ENCODE assay signal across 8 cellular contexts in the genomic region with DNA sequence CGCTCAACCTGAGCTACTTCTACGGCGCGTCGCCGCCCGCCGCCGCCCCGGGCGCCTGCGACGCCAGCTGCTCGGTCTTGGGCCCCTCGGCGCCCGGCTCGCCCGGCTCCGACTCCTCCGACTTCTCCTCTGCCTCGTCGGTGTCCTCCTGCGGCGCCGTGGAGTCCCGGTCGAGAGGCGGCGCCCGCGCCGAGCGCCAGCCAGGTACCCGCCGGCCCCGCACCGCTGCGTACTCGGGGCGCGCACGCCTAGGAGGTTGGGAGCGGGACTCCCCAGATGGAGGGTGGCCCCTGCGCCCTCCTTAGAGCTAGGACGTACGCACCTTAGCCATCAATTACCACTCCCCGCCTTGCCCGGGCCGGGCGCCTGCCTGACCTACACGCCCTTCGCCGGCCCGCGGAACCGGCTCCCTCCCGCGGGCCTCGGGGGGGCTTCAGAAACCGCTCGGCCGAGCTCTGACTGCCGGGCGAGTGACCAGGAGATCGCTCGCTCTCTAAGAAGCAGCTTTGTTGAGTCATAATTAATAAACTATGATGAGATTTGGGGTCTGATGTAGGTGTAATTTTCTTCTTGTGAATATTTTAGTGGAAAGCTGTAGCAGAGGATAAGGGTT. TPM values are rescaled to one million over a fixed set of nuclear protein-coding genes. Genes with fewer than 3 reads are reported as not detected.
DNase-seq lines count a peak whose midpoint lies in the region; ATAC-seq, FAIRE-seq and TF ChIP-seq lines count a peak whose summit lies in the region.

No MANE protein-coding gene starts in this region.

- in situ Hi-C loops in G401 (cut with HindIII; ENCODE audit: low sequenced_read_pairs), result no loop called here

- H3K4me3 ChIP-seq in HUES64 (ENCODE audit: low read length), result peak overlapping the region; percentile 66
- H3K4me3 ChIP-seq in coronary artery, result peak overlapping the region; percentile 87
- peak overlapping the region; percentile 89 for H3K4me3 ChIP-seq in mesodermal cell (ENCODE audit: extremely low read depth, insufficient read depth, low read length, poor library complexity, severe bottlenecking)

- no peak for TF ChIP-seq CTCF in coronary artery (IDR thresholded peaks at IDR 0.05)

- FAIRE-seq in GM19239 (lab: Jason Lieb, UNC), result no peak

- H3K9me3 ChIP-seq in HUES64 (ENCODE audit: insufficient read depth, low read depth, low read length) (no peaks in the 10 kb centered on the region), mesodermal cell (ENCODE audit: control insufficient read depth, low read length) (no peaks in the 10 kb centered on the region)

- H3K4me1 ChIP-seq in HUES64 (ENCODE audit: insufficient read depth, low read length), result peaks cover 21% of the 10 kb centered on the region
- H3K4me1 ChIP-seq in mesodermal cell (ENCODE audit: control insufficient read depth, insufficient read depth, low read length, poor library complexity, severe bottlenecking), result no peaks in the 10 kb centered on the region

- no peaks in the 10 kb centered on the region for H3K27me3 ChIP-seq in HUES64 (ENCODE audit: insufficient read depth, low read length)

- peak overlapping the region; percentile 95 for H3K27ac ChIP-seq in HUES64 (ENCODE audit: low read depth, low read length)
- H3K27ac ChIP-seq in coronary artery, result peak overlapping the region; percentile 97 to 98
- H3K27ac ChIP-seq in mesodermal cell (ENCODE audit: low read depth, low read length, severe bottlenecking), result peak overlapping the region; percentile 62

- WGBS in HUES64, result under 1% methylated on average over 67 of the region's 67 CpGs
- WGBS in mesodermal cell (ENCODE audit: insufficient coverage in 2 of 2), 2 experiments, result 0% methylated on average over 30 to 47 of the region's 67 CpGs

- peak; percentile 47 for DNase-seq in G401 (ENCODE audit: low spot score)
- peak; percentile 27 to 35 for DNase-seq in activated CD4-positive, alpha-beta T cell treated with anti-CD3 and anti-CD28 coated beads for 24 hours (ENCODE audit: low read depth in 2 of 2)
- DNase-seq in coronary artery (ENCODE audit: low spot score), result no peak
- peak; percentile 32 to 33 for DNase-seq in stimulated activated CD8-positive, alpha-beta memory T cell treated with anti-CD3 and anti-CD28 coated beads, Interleukin-2, amount 100 ng/mL, for 48 hours (ENCODE audit: low read depth in 2 of 2)
- DNase-seq in GM19239 (ENCODE audit: insufficient read length, low spot score), result no peak

- H3K36me3 ChIP-seq in HUES64 (ENCODE audit: insufficient read depth, low read length) (peaks cover 32% of the 10 kb centered on the region), mesodermal cell (ENCODE audit: control insufficient read depth, insufficient read depth, low read length) (peaks cover 32% of the 10 kb centered on the region)

- peak overlapping the region; percentile 63 for H3K9ac ChIP-seq in HUES64 (ENCODE audit: low read depth, low read length)

- peak; percentile 24 for ATAC-seq in GM21423 (IDR thresholded peaks at IDR 0.05; ENCODE audit: unreplicated experiment)

RNA-seq across cellular contexts. Expression of gene NFKBIZ, which starts 0.5 kb away (rescaled TPM):
- 4.7 and 15.7 TPM in 2 replicates for total RNA-seq in G401 (2014; rRNA removed; shearing (Covaris generic))
- polyA plus RNA-seq in HUES64 (2013, experiment 1 of 2), result 3.7 TPM
- polyA plus RNA-seq in HUES64 (2013, experiment 2 of 2), result 4.5 TPM
- 14.9 TPM for polyA plus RNA-seq in mesodermal cell (2013, experiment 1 of 2)
- 13.8 TPM for polyA plus RNA-seq in mesodermal cell (2013, experiment 2 of 2)

Comparison
In these comparisons a context has a peak if more than half of its experiments do, and no peak if none do; other contexts are left out.
1. DNase-seq: peak in G401 (single experiment), activated CD4-positive, alpha-beta T cell treated with anti-CD3 and anti-CD28 coated beads for 24 hours (2 of 2) and stimulated activated CD8-positive, alpha-beta memory T cell treated with anti-CD3 and anti-CD28 coated beads, Interleukin-2, amount 100 ng/mL, for 48 hours (2 of 2); none in coronary artery (single experiment) and GM19239 (single experiment).
2. Peak in every context shown above with its lines, with median percentiles within 50 percentile points of each other: H3K27ac ChIP-seq and H3K4me3 ChIP-seq.